Comparison of ENCODE assay signal across 21 cellular contexts in genomic region chr14:103825103-103825502, GRCh38. TPM values are rescaled to one million over a fixed set of nuclear protein-coding genes. Genes with fewer than 3 reads are reported as not detected.
DNase-seq lines count a peak whose midpoint lies in the region; ATAC-seq and TF ChIP-seq lines count a peak whose summit lies in the region.
"Had no signal": no experiment of that assay in that cellular context is flagged by ENCODE, and none has a peak within 500 bp of the region (broad histone marks: within the 10 kb centered on the region; RNA-seq: fewer than 3 reads in every experiment).

No MANE protein-coding gene starts in this region.

- no peak overlapping the region for H3K9ac ChIP-seq in liver (ENCODE audit: low read depth in 1 of 2, low read length in 2 of 2)

- no peaks in the 10 kb centered on the region for H3K27me3 Mint-ChIP-seq in activated CD8-positive, alpha-beta T cell treated with anti-CD3 and anti-CD28 coated beads for 36 hours
- H3K27me3 Mint-ChIP-seq in natural killer cell (ENCODE audit: low read depth in 2 of 2) = no peaks in the 10 kb centered on the region
- peaks cover 4% of the 10 kb centered on the region for H3K27me3 Mint-ChIP-seq in activated naive CD4-positive, alpha-beta T cell treated with anti-CD3 and anti-CD28 coated beads, Interleukin-2, amount 10 ng/mL, durations not matched to agents 7 days and 5 days
- H3K27me3 Mint-ChIP-seq: memory B cell had no signal

- DNase-seq in LNCaP clone FGC (ENCODE audit: low read depth) (no peak), Right ventricle myocardium superior (no peak), transverse colon (no peak), natural killer cell (no peak)
- DNase-seq in activated CD8-positive, alpha-beta T cell treated with anti-CD3 and anti-CD28 coated beads for 36 hours = no peak
- DNase-seq in activated naive CD4-positive, alpha-beta T cell treated with anti-CD3 and anti-CD28 coated beads, Interleukin-2, amount 10 ng/mL, durations not matched to agents 7 days and 5 days = no peak
- DNase-seq: activated CD4-positive, alpha-beta T cell treated with anti-CD3 and anti-CD28 coated beads for 48 hours; activated effector memory CD4-positive, alpha-beta T cell treated with anti-CD3 and anti-CD28 coated beads, Interleukin-2, amount 50 U/mL, for 16 hours; AML-193; dorsolateral prefrontal cortex; EL; erythroblast; KG1; NCI-H1048; NCI-H2081; NCI-H510A treated with DMSO at 0.1 percent for 48 hours had no signal

- POLR2A ChIA-PET in activated CD8-positive, alpha-beta T cell treated with anti-CD3 and anti-CD28 coated beads for 36 hours (lab: Charles Lee) = interaction anchor here (0.9 kb wide), 1 partner anchor 9 kb away, joined by 3 read pairs; no protein-coding TSS in a partner anchor

- 0 out of 2 replicates have a peak, but pooled peaks have one; percentile 5 for TF ChIP-seq CTCF in LNCaP clone FGC (IDR thresholded peaks at IDR 0.05; ENCODE audit: control insufficient read depth, extremely low read depth, insufficient read depth)
- TF ChIP-seq CTCF in liver (IDR thresholded peaks at IDR 0.05; ENCODE audit: low read depth, low read length, missing input control) = no peak
- TF ChIP-seq CTCF in transverse colon (IDR thresholded peaks at IDR 0.05) = no peak
- no peak for TF ChIP-seq CTCF in activated CD8-positive, alpha-beta T cell treated with anti-CD3 and anti-CD28 coated beads for 36 hours (IDR thresholded peaks at IDR 0.05)
- TF ChIP-seq CTCF in natural killer cell (IDR thresholded peaks at IDR 0.05) = no peak

- H3K36me3 Mint-ChIP-seq in activated CD8-positive, alpha-beta T cell treated with anti-CD3 and anti-CD28 coated beads for 36 hours (ENCODE audit: low read depth) = no peaks in the 10 kb centered on the region
- no peaks in the 10 kb centered on the region for H3K36me3 Mint-ChIP-seq in natural killer cell
- no peaks in the 10 kb centered on the region for H3K36me3 Mint-ChIP-seq in activated naive CD4-positive, alpha-beta T cell treated with anti-CD3 and anti-CD28 coated beads, Interleukin-2, amount 10 ng/mL, durations not matched to agents 7 days and 5 days
- H3K36me3 Mint-ChIP-seq: memory B cell; natural killer cell treated with Interleukin-12 subunit alpha and Interleukin-12 subunit beta and Interleukin-15 and Interleukin-18, amount 100 ng/mL, for 72 hours had no signal

- H3K27ac ChIP-seq in liver (ENCODE audit: low read depth in 1 of 2, low read length in 2 of 2) = peak overlapping the region in 1 of 2 donors; percentile 14
- peak overlapping the region; percentile 58 to 80 (median 70) for H3K27ac ChIP-seq in transverse colon
- H3K27ac ChIP-seq: dorsolateral prefrontal cortex, gastroesophageal sphincter had no signal

- ATAC-seq in Right ventricle myocardium superior (ENCODE audit: poor library complexity) (peak; percentile 51), natural killer cell (no peak)
- no peak for ATAC-seq in activated CD8-positive, alpha-beta T cell treated with anti-CD3 and anti-CD28 coated beads for 36 hours
- ATAC-seq: gastroesophageal sphincter; natural killer cell treated with Interleukin-12 subunit alpha and Interleukin-12 subunit beta and Interleukin-15 and Interleukin-18, amount 100 ng/mL, for 72 hours had no signal

- no peak for TF ChIP-seq POLR2A in transverse colon (IDR thresholded peaks at IDR 0.05)

- in situ Hi-C loops in transverse colon (cut with MboI; ENCODE audit: low pct_ligation_motif_present in 1 of 4, low pct_unique_long_range_greater_than_20kb in 1 of 4, low sequenced_read_pairs in 3 of 4) = no loop called here

- H3K4me1 ChIP-seq in liver (ENCODE audit: control insufficient read depth in 4 of 4, insufficient read depth in 4 of 4, low read length in 3 of 4) = peaks cover 5 to 26% (median 19%) of the 10 kb centered on the region in 4 donors
- peaks cover 0 to 43% (median 24%) of the 10 kb centered on the region in 4 donors for H3K4me1 ChIP-seq in transverse colon

- H3K27me3 ChIP-seq in liver (ENCODE audit: control insufficient read depth in 4 of 4, insufficient read depth in 4 of 4, low read length in 3 of 4) (no peaks in the 10 kb centered on the region), transverse colon (no peaks in the 10 kb centered on the region)
- H3K27me3 ChIP-seq: adrenal gland, dorsolateral prefrontal cortex, gastroesophageal sphincter had no signal

- H3K4me3 Mint-ChIP-seq in activated CD8-positive, alpha-beta T cell treated with anti-CD3 and anti-CD28 coated beads for 36 hours = no peak overlapping the region
- no peak overlapping the region for H3K4me3 Mint-ChIP-seq in natural killer cell
- H3K4me3 Mint-ChIP-seq in activated naive CD4-positive, alpha-beta T cell treated with anti-CD3 and anti-CD28 coated beads, Interleukin-2, amount 10 ng/mL, durations not matched to agents 7 days and 5 days = no peak overlapping the region
- H3K4me3 Mint-ChIP-seq: memory B cell; natural killer cell treated with Interleukin-12 subunit alpha and Interleukin-12 subunit beta and Interleukin-15 and Interleukin-18, amount 100 ng/mL, for 72 hours had no signal

- H3K4me3 ChIP-seq in LNCaP clone FGC (ENCODE audit: low read depth, low read length) (no peak overlapping the region), liver (ENCODE audit: low read depth in 1 of 3, low read length in 3 of 3) (no peak overlapping the region), transverse colon (no peak overlapping the region)
- H3K4me3 ChIP-seq: adrenal gland, dorsolateral prefrontal cortex, gastroesophageal sphincter had no signal

- H3K27ac Mint-ChIP-seq in activated CD8-positive, alpha-beta T cell treated with anti-CD3 and anti-CD28 coated beads for 36 hours = no peak overlapping the region
- H3K27ac Mint-ChIP-seq in natural killer cell = no peak overlapping the region
- no peak overlapping the region for H3K27ac Mint-ChIP-seq in activated naive CD4-positive, alpha-beta T cell treated with anti-CD3 and anti-CD28 coated beads, Interleukin-2, amount 10 ng/mL, durations not matched to agents 7 days and 5 days
- H3K27ac Mint-ChIP-seq: memory B cell; natural killer cell treated with Interleukin-12 subunit alpha and Interleukin-12 subunit beta and Interleukin-15 and Interleukin-18, amount 100 ng/mL, for 72 hours had no signal

- peaks cover 20% of the 10 kb centered on the region for H3K4me1 Mint-ChIP-seq in activated CD8-positive, alpha-beta T cell treated with anti-CD3 and anti-CD28 coated beads for 36 hours (ENCODE audit: low read depth)
- peaks cover 11 to 17% of the 10 kb centered on the region in 2 donors for H3K4me1 Mint-ChIP-seq in natural killer cell
- no peaks in the 10 kb centered on the region for H3K4me1 Mint-ChIP-seq in activated naive CD4-positive, alpha-beta T cell treated with anti-CD3 and anti-CD28 coated beads, Interleukin-2, amount 10 ng/mL, durations not matched to agents 7 days and 5 days

- H3K9me3 Mint-ChIP-seq in activated CD8-positive, alpha-beta T cell treated with anti-CD3 and anti-CD28 coated beads for 36 hours = no peaks in the 10 kb centered on the region
- H3K9me3 Mint-ChIP-seq in natural killer cell = no peaks in the 10 kb centered on the region
- no peaks in the 10 kb centered on the region for H3K9me3 Mint-ChIP-seq in activated naive CD4-positive, alpha-beta T cell treated with anti-CD3 and anti-CD28 coated beads, Interleukin-2, amount 10 ng/mL, durations not matched to agents 7 days and 5 days
- H3K9me3 Mint-ChIP-seq: memory B cell; natural killer cell treated with Interleukin-12 subunit alpha and Interleukin-12 subunit beta and Interleukin-15 and Interleukin-18, amount 100 ng/mL, for 72 hours had no signal

- H3K36me3 ChIP-seq in liver (ENCODE audit: control insufficient read depth in 4 of 4, insufficient read depth in 3 of 4, low read depth in 1 of 4, low read length in 3 of 4) = no peaks in the 10 kb centered on the region
- no peaks in the 10 kb centered on the region for H3K36me3 ChIP-seq in transverse colon
- H3K36me3 ChIP-seq: adrenal gland, gastroesophageal sphincter had no signal

- no peaks in the 10 kb centered on the region for H3K9me3 ChIP-seq in liver (ENCODE audit: control insufficient read depth in 4 of 4, low read length in 3 of 4)
- H3K9me3 ChIP-seq in transverse colon = no peaks in the 10 kb centered on the region
- H3K9me3 ChIP-seq: adrenal gland, gastroesophageal sphincter had no signal

- intact Hi-C loops in Right ventricle myocardium superior (cut with DNase I) = no loop called here
- intact Hi-C loops in transverse colon (cut with DNase I; ENCODE audit: low total_unique reads) = no loop called here
- intact Hi-C loops in activated CD8-positive, alpha-beta T cell treated with anti-CD3 and anti-CD28 coated beads for 36 hours (cut with micrococcal nuclease) = no loop called here
- intact Hi-C loops in natural killer cell (cut with micrococcal nuclease) = no loop called here

- WGBS in liver = 37% methylated on average over 3 of the region's 3 CpGs
- 39 to 46% methylated on average over 3 of the region's 3 CpGs for WGBS in transverse colon (ENCODE audit: low coverage in 1 of 2), 2 donors

- peak in 1 of 2 donors; percentile 28 for TF ChIP-seq RAD21 in liver (IDR thresholded peaks at IDR 0.05)

- TF ChIP-seq EP300 in transverse colon (IDR thresholded peaks at IDR 0.05; ENCODE audit: low read depth) = no peak

- CTCF ChIA-PET in activated CD8-positive, alpha-beta T cell treated with anti-CD3 and anti-CD28 coated beads for 36 hours (lab: Charles Lee) = interaction anchor here (1.9 to 2.9 kb wide), 3 partner anchors 16 to 76 kb away, joined by 6 to 19 read pairs (median 7); no protein-coding TSS in a partner anchor
- CTCF ChIA-PET in activated naive CD4-positive, alpha-beta T cell treated with anti-CD3 and anti-CD28 coated beads, Interleukin-2, amount 10 ng/mL, durations not matched to agents 7 days and 5 days (lab: Charles Lee) = no interaction called here

TF ChIP-seq in liver, 16 proteins besides CTCF, POLR2A, EP300 and RAD21:
- TF ChIP-seq HNF4A (conservative IDR thresholded peaks at IDR 0.05) = peak in 1 of 2 donors; percentile 11
- TF ChIP-seq SP1 (IDR thresholded peaks at IDR 0.05) = peak; percentile 23
- TF ChIP-seq NR2F2 (IDR thresholded peaks at IDR 0.05) = no peak

RNA-seq across cellular contexts. Expression of gene PPP1R13B, which starts 22.3 kb away (rescaled TPM):
- total RNA-seq in Right ventricle myocardium superior (107 TPM), liver (10 to 100 TPM in 1 of 2 donors, 1 to 10 TPM in 1; 3.2 to 15.1 TPM), transverse colon (100 to 1,000 TPM in 1 of 4 donors, 10 to 100 TPM in 3; 31.0 to 109 (median 42.0) TPM), natural killer cell (10 to 100 TPM; 26.5 to 35.5 (median 31.7) TPM)
- polyA plus RNA-seq in liver = 1 to 10 TPM; 4.1 to 6.1 TPM
- total RNA-seq in activated CD8-positive, alpha-beta T cell treated with anti-CD3 and anti-CD28 coated beads for 36 hours = 10 to 100 TPM; 11.9 to 14.5 TPM
